Comparison of ENCODE assay signal across 9 cellular contexts in genomic region chr2:64062840-64063239, GRCh38. TPM values are rescaled to one million over a fixed set of nuclear protein-coding genes. Genes with fewer than 3 reads are reported as not detected.
DNase-seq lines count a peak whose midpoint lies in the region; ATAC-seq and TF ChIP-seq lines count a peak whose summit lies in the region.
"Had no signal": no experiment of that assay in that cellular context is flagged by ENCODE, and none has a peak within 500 bp of the region (broad histone marks: within the 10 kb centered on the region; RNA-seq: fewer than 3 reads in every experiment).

No MANE protein-coding gene starts in this region.

- POLR2A ChIA-PET in AG04449 (lab: Yijun Ruan, JAX) = no interaction called here

- no peaks in the 10 kb centered on the region for H3K27me3 Mint-ChIP-seq in type B pancreatic cell

- CTCF ChIA-PET in AG04449 (lab: Yijun Ruan, JAX) = interaction anchor here (1.1 to 3.0 kb wide), 4 partner anchors 13 to 269 kb away, joined by 3 to 16 read pairs (median 5); no protein-coding TSS in a partner anchor

- H3K9me3 Mint-ChIP-seq in type B pancreatic cell = peaks cover 7% of the 10 kb centered on the region

- no peak for TF ChIP-seq CTCF in AG04449 (IDR thresholded peaks at IDR 0.05; ENCODE audit: insufficient read depth, low read length, missing control alignments)
- no peak for TF ChIP-seq CTCF in type B pancreatic cell (conservative IDR thresholded peaks at IDR 0.05)
- no peak for TF ChIP-seq CTCF in GM10266 (IDR thresholded peaks at IDR 0.05; ENCODE audit: control insufficient read depth, insufficient read depth, low read depth, missing control alignments)

- H3K4me3 Mint-ChIP-seq in type B pancreatic cell = no peak overlapping the region

- no peak overlapping the region for H3K27ac Mint-ChIP-seq in type B pancreatic cell

- DNase-seq in AG04449 (ENCODE audit: low read depth, low spot score) (peak; percentile 29), NCI-H69 (lab: John Stamatoyannopoulos, UW) (peak; percentile 45), fibroblast of the conjunctiva (ENCODE audit: low read depth) (peak; percentile 24), NCI-H2029 treated with DMSO at 0.1 percent for 48 hours (lab: John Stamatoyannopoulos, UW) (no peak), type B pancreatic cell (ENCODE audit: extremely low spot score, unreplicated experiment) (no peak), GM10266 (ENCODE audit: extremely low spot score) (no peak)
- DNase-seq: tibial artery had no signal

- H3K4me1 Mint-ChIP-seq in type B pancreatic cell (ENCODE audit: unreplicated experiment) = peaks cover 22% of the 10 kb centered on the region

- no peaks in the 10 kb centered on the region for H3K36me3 Mint-ChIP-seq in type B pancreatic cell

- H3K4me3 ChIP-seq in AG04449 (ENCODE audit: low read depth, low read length) = no peak overlapping the region
- H3K4me3 ChIP-seq: tibial artery had no signal

- peak; percentile 60 for ATAC-seq in GM19397 (IDR thresholded peaks at IDR 0.05; ENCODE audit: unreplicated experiment)
- ATAC-seq in GM21360 (IDR thresholded peaks at IDR 0.05; ENCODE audit: unreplicated experiment) = no peak

RNA-seq across cellular contexts. Expression of gene VPS54, which starts 43.6 kb away (rescaled TPM):
- 21.5 and 23.3 TPM in 2 replicates for total RNA-seq in type B pancreatic cell (ENCODE audit: low replicate concordance)

Comparison
In these comparisons a context has a peak if more than half of its experiments do, and no peak if none do; other contexts are left out.
1. DNase-seq: peak in AG04449 (single experiment), NCI-H69 (single experiment) and fibroblast of the conjunctiva (single experiment); none in NCI-H2029 treated with DMSO at 0.1 percent for 48 hours (single experiment), type B pancreatic cell (single experiment) and GM10266 (single experiment).